In genomic region chr3:177195242-177195940, GRCh38 we compare ENCODE assay signal across 8 cellular contexts. TPM values are rescaled to one million over a fixed set of nuclear protein-coding genes. Genes with fewer than 3 reads are reported as not detected.
A peak's percentile ranks its signal among the peaks of the same experiment; 100 is the strongest.
DNase-seq lines count a peak whose midpoint lies in the region; ATAC-seq lines count a peak whose summit lies in the region.

No MANE protein-coding gene starts in this region.

- H3K9ac ChIP-seq in iPS-18a (ENCODE audit: low read length) (peak overlapping the region; percentile 99), skeletal muscle satellite cell (ENCODE audit: low read depth, low read length) (peak overlapping the region; percentile 94)

- H3K4me2 ChIP-seq in skeletal muscle satellite cell (ENCODE audit: low read length), result peak overlapping the region; percentile 83

- H3K4me3 Mint-ChIP-seq in activated naive CD8-positive, alpha-beta T cell, result peak overlapping the region; percentile 99

- H3K4me1 ChIP-seq in iPS-18a (ENCODE audit: control insufficient read depth, low read depth, low read length), result peaks cover 48% of the 10 kb centered on the region
- peaks cover 23% of the 10 kb centered on the region for H3K4me1 ChIP-seq in skeletal muscle satellite cell (ENCODE audit: control insufficient read depth, insufficient read depth, low read length)

- peaks cover 67% of the 10 kb centered on the region for H3K4me1 Mint-ChIP-seq in activated naive CD8-positive, alpha-beta T cell (ENCODE audit: low read depth)

- H3K27ac Mint-ChIP-seq in activated naive CD8-positive, alpha-beta T cell, result peak overlapping the region; percentile 99

- no peak for ATAC-seq in GM19395 (IDR thresholded peaks at IDR 0.05; ENCODE audit: unreplicated experiment)

- no peaks in the 10 kb centered on the region for H3K9me3 Mint-ChIP-seq in activated naive CD8-positive, alpha-beta T cell (ENCODE audit: low read depth)

- H3K36me3 Mint-ChIP-seq in activated naive CD8-positive, alpha-beta T cell, result peaks cover 14% of the 10 kb centered on the region

- H3K27me3 ChIP-seq in iPS-18a (ENCODE audit: control insufficient read depth, insufficient read depth, low read length) (no peaks in the 10 kb centered on the region), skeletal muscle satellite cell (ENCODE audit: control insufficient read depth, insufficient read depth, low read length) (no peaks in the 10 kb centered on the region)

- peak overlapping the region; percentile 96 for H3K4me3 ChIP-seq in iPS-18a (ENCODE audit: low read length)
- peak overlapping the region; percentile 90 for H3K4me3 ChIP-seq in skeletal muscle satellite cell (ENCODE audit: low read length)

- no peaks in the 10 kb centered on the region for H3K27me3 Mint-ChIP-seq in activated naive CD8-positive, alpha-beta T cell

- H3K36me3 ChIP-seq in iPS-18a (ENCODE audit: control insufficient read depth, low read depth, low read length) (no peaks in the 10 kb centered on the region), skeletal muscle satellite cell (ENCODE audit: insufficient read depth, low read length) (no peaks in the 10 kb centered on the region)

- DNase-seq in DMS79 treated with DMSO at 0.1 percent for 48 hours (lab: John Stamatoyannopoulos, UW), result peak; percentile 64
- no peak for DNase-seq in DMS79 (lab: John Stamatoyannopoulos, UW)
- peak; percentile 76 for DNase-seq in NCI-H1105 treated with DMSO at 0.1 percent for 48 hours (lab: John Stamatoyannopoulos, UW)
- no peak for DNase-seq in activated gamma-delta T cell (lab: John Stamatoyannopoulos, UW)

- H3K9me3 ChIP-seq in iPS-18a (ENCODE audit: control insufficient read depth, low read depth, low read length), result no peaks in the 10 kb centered on the region
- no peaks in the 10 kb centered on the region for H3K9me3 ChIP-seq in skeletal muscle satellite cell (replicated peaks; ENCODE audit: low read length)

- H3K27ac ChIP-seq in iPS-18a (ENCODE audit: low read length), result peak overlapping the region; percentile 92

RNA-seq across cellular contexts. Expression of gene TBL1XR1, which starts 1.9 kb away (rescaled TPM):
- total RNA-seq in skeletal muscle satellite cell (2012; rRNA removed), result 87.4 and 108 TPM in 2 replicates

Comparison
In these comparisons a context has a peak if more than half of its experiments do, and no peak if none do; other contexts are left out.
1. DNase-seq: peak in DMS79 treated with DMSO at 0.1 percent for 48 hours (single experiment) and NCI-H1105 treated with DMSO at 0.1 percent for 48 hours (single experiment); none in DMS79 (single experiment) and activated gamma-delta T cell (single experiment).